In genomic region chr2:40511661-40512213, GRCh38 we compare ENCODE assay signal across 10 cellular contexts. TPM values are rescaled to one million over a fixed set of nuclear protein-coding genes. Genes with fewer than 3 reads are reported as not detected.
A peak's percentile ranks its signal among the peaks of the same experiment; 100 is the strongest.
DNase-seq lines count a peak whose midpoint lies in the region; ATAC-seq and TF ChIP-seq lines count a peak whose summit lies in the region.
"Had no signal": no experiment of that assay in that cellular context is flagged by ENCODE, and none has a peak within 500 bp of the region (broad histone marks: within the 10 kb centered on the region; RNA-seq: fewer than 3 reads in every experiment).

No MANE protein-coding gene starts in this region.

- H3K36me3 ChIP-seq in gastroesophageal sphincter (no peaks in the 10 kb centered on the region), parathyroid adenoma (ENCODE audit: control insufficient read depth, insufficient read depth, low read length) (no peaks in the 10 kb centered on the region)

- whole genome bisulfite sequencing in gastroesophageal sphincter (ENCODE audit: low coverage in 1 of 2), 2 donors = 2% methylated on average over 9 of the region's 9 CpGs

- intact Hi-C loops in CD14-positive monocyte (cut with micrococcal nuclease) = loop anchor here in 1 of 2 donors (5.0 kb wide), 1 partner anchor 59 kb away; the partner anchor contains the start of gene SLC8A1

- H3K4me1 ChIP-seq in gastroesophageal sphincter (peaks cover 0 to 19% (median 4%) of the 10 kb centered on the region in 3 donors), parathyroid adenoma (no peaks in the 10 kb centered on the region)

- H3K27ac Mint-ChIP-seq in CD14-positive monocyte = peak overlapping the region; percentile 86 to 98 (median 95)

- H3K79me2 ChIP-seq in parathyroid adenoma = no peaks in the 10 kb centered on the region

- TF ChIP-seq POLR2A in gastroesophageal sphincter (IDR thresholded peaks at IDR 0.05) = no peak

- no peak overlapping the region for H2AFZ ChIP-seq in parathyroid adenoma

- H3K27me3 ChIP-seq in gastroesophageal sphincter (no peaks in the 10 kb centered on the region), parathyroid adenoma (ENCODE audit: control insufficient read depth, insufficient read depth, low read length) (no peaks in the 10 kb centered on the region)

- peaks cover 0 to 2% (median 0%) of the 10 kb centered on the region in 3 donors for H3K27me3 Mint-ChIP-seq in CD14-positive monocyte (ENCODE audit: low read depth in 3 of 3)

- H3K9me3 Mint-ChIP-seq in CD14-positive monocyte = no peaks in the 10 kb centered on the region

- H3K9me3 ChIP-seq in gastroesophageal sphincter (no peaks in the 10 kb centered on the region), parathyroid adenoma (ENCODE audit: control insufficient read depth, low read length) (no peaks in the 10 kb centered on the region)

- peak; percentile 83 for ATAC-seq in gastroesophageal sphincter

- H3K4me3 ChIP-seq in gastroesophageal sphincter = peak overlapping the region; percentile 48 to 67
- H3K4me3 ChIP-seq in parathyroid adenoma (ENCODE audit: low read depth, low read length) = peak overlapping the region; percentile 17
- H3K4me3 ChIP-seq: SK-N-MC had no signal

- no peak overlapping the region for H3K9ac ChIP-seq in parathyroid adenoma

- H3K36me3 Mint-ChIP-seq in CD14-positive monocyte = no peaks in the 10 kb centered on the region

- H3K4me1 Mint-ChIP-seq in CD14-positive monocyte = peaks cover 53% of the 10 kb centered on the region

- H3K27ac ChIP-seq in gastroesophageal sphincter (peak overlapping the region; percentile 65 to 82 (median 80)), parathyroid adenoma (no peak overlapping the region)
- H3K27ac ChIP-seq: SK-N-MC had no signal

- TF ChIP-seq CTCF in CD14-positive monocyte (IDR thresholded peaks at IDR 0.05) = no peak
- TF ChIP-seq CTCF in gastroesophageal sphincter (IDR thresholded peaks at IDR 0.05) = no peak
- no peak for TF ChIP-seq CTCF in parathyroid adenoma (IDR thresholded peaks at IDR 0.05)

- peak overlapping the region; percentile 55 for H3K4me2 ChIP-seq in parathyroid adenoma (ENCODE audit: low read length)

- TF ChIP-seq EP300 in gastroesophageal sphincter (IDR thresholded peaks at IDR 0.05) = no peak

- DNase-seq in CD14-positive monocyte (ENCODE audit: low spot score) (no peak), SKM-1 (lab: John Stamatoyannopoulos, UW; ENCODE audit: unreplicated experiment) (peak; percentile 34), NCI-H2107 (lab: John Stamatoyannopoulos, UW) (no peak), iPS-NIHi11 (ENCODE audit: low spot score) (no peak)
- DNase-seq in activated T-cell treated with anti-CD3 and anti-CD28 coated beads, Interleukin-2, amount 50 U/mL, for 48 hours = no peak
- no peak for DNase-seq in stimulated activated naive CD4-positive, alpha-beta T cell (lab: John Stamatoyannopoulos, UW)
- DNase-seq: activated gamma-delta T cell had no signal

- H3K4me3 Mint-ChIP-seq in CD14-positive monocyte = peak overlapping the region; percentile 75 to 87

RNA-seq across cellular contexts. Expression of gene SLC8A1, which starts 59.8 kb away (rescaled TPM):
- polyA plus RNA-seq in CD14-positive monocyte = 10 to 100 TPM; 16.9 to 18.2 TPM
- total RNA-seq in gastroesophageal sphincter = 100 to 1,000 TPM in 3 of 4 donors, 10 to 100 TPM in 1; 76.3 to 168 (median 146) TPM
